Comparison of ENCODE assay signal across 12 cellular contexts in genomic region chr2:134736167-134736885, GRCh38. TPM values are rescaled to one million over a fixed set of nuclear protein-coding genes. Genes with fewer than 3 reads are reported as not detected.
DNase-seq lines count a peak whose midpoint lies in the region; ATAC-seq and TF ChIP-seq lines count a peak whose summit lies in the region.
"Had no signal": no experiment of that assay in that cellular context is flagged by ENCODE, and none has a peak within 500 bp of the region (broad histone marks: within the 10 kb centered on the region; RNA-seq: fewer than 3 reads in every experiment).

No MANE protein-coding gene starts in this region.

- H3K27ac ChIP-seq in esophagus muscularis mucosa (replicated peaks in 1 of 4) (no peak overlapping the region), gastroesophageal sphincter (no peak overlapping the region)
- H3K27ac ChIP-seq: right lobe of liver, stomach had no signal

- H3K36me3 ChIP-seq in esophagus muscularis mucosa (no peaks in the 10 kb centered on the region), gastroesophageal sphincter (no peaks in the 10 kb centered on the region)
- H3K36me3 ChIP-seq: right lobe of liver, stomach had no signal

- H3K36me3 Mint-ChIP-seq in HFFc6 (ENCODE audit: low read depth), result no peaks in the 10 kb centered on the region

- WGBS in esophagus muscularis mucosa, result 80% methylated on average over 3 of the region's 3 CpGs
- 67 to 79% methylated on average over 3 of the region's 3 CpGs for WGBS in gastroesophageal sphincter (ENCODE audit: low coverage in 1 of 2), 2 donors

- no peak overlapping the region for H3K27ac Mint-ChIP-seq in HFFc6

- H3K27me3 ChIP-seq in esophagus muscularis mucosa (peaks cover 0 to 18% (median 0%) of the 10 kb centered on the region in 4 donors), gastroesophageal sphincter (peaks cover 3% of the 10 kb centered on the region)
- H3K27me3 ChIP-seq: right lobe of liver had no signal

- no peaks in the 10 kb centered on the region for H3K4me1 ChIP-seq in esophagus muscularis mucosa
- H3K4me1 ChIP-seq in gastroesophageal sphincter, result no peaks in the 10 kb centered on the region
- H3K4me1 ChIP-seq: right lobe of liver, stomach had no signal

- H3K27me3 Mint-ChIP-seq in HFFc6 (ENCODE audit: insufficient read depth), result peaks cover 12% of the 10 kb centered on the region

- H3K4me3 ChIP-seq in esophagus muscularis mucosa (no peak overlapping the region), gastroesophageal sphincter (no peak overlapping the region)
- H3K4me3 ChIP-seq: right lobe of liver, stomach had no signal

- DNase-seq in HFFc6 (peak; percentile 59), RPMI7951 (ENCODE audit: low read depth) (peak; percentile 90), esophagus muscularis mucosa (ENCODE audit: extremely low spot score) (peak; percentile 26), renal cortical epithelial cell (ENCODE audit: low read depth) (peak; percentile 95), activated gamma-delta T cell (lab: John Stamatoyannopoulos, UW) (no peak)
- DNase-seq: activated CD4-positive, alpha-beta T cell treated with anti-CD3 and anti-CD28 coated beads for 1 hour; NCI-H524; right lobe of liver; stomach had no signal

- no peak overlapping the region for H3K4me3 Mint-ChIP-seq in HFFc6

- TF ChIP-seq POLR2A in esophagus muscularis mucosa (IDR thresholded peaks at IDR 0.05; ENCODE audit: low read depth), result no peak
- TF ChIP-seq POLR2A in gastroesophageal sphincter (IDR thresholded peaks at IDR 0.05), result no peak

- peaks cover 35% of the 10 kb centered on the region for H3K4me1 Mint-ChIP-seq in HFFc6 (ENCODE audit: low read depth)

- no peak for ATAC-seq in HG03432 (IDR thresholded peaks at IDR 0.05; ENCODE audit: unreplicated experiment)
- no peak for ATAC-seq in HG03520 (IDR thresholded peaks at IDR 0.05; ENCODE audit: unreplicated experiment)
- ATAC-seq in gastroesophageal sphincter, result no peak

- TF ChIP-seq EP300 in esophagus muscularis mucosa (IDR thresholded peaks at IDR 0.05) (no peak), gastroesophageal sphincter (IDR thresholded peaks at IDR 0.05) (no peak)

- no peaks in the 10 kb centered on the region for H3K9me3 Mint-ChIP-seq in HFFc6

- no peaks in the 10 kb centered on the region for H3K9me3 ChIP-seq in esophagus muscularis mucosa
- no peaks in the 10 kb centered on the region for H3K9me3 ChIP-seq in gastroesophageal sphincter
- H3K9me3 ChIP-seq: right lobe of liver, stomach had no signal

- intact Hi-C loops in esophagus muscularis mucosa (cut with DNase I), result no loop called here

- TF ChIP-seq CTCF in HFFc6 (IDR thresholded peaks at IDR 0.05) (no peak), esophagus muscularis mucosa (IDR thresholded peaks at IDR 0.05) (no peak), gastroesophageal sphincter (IDR thresholded peaks at IDR 0.05) (no peak)

RNA-seq across cellular contexts. Expression of gene TMEM163, which starts 17.5 kb away (rescaled TPM):
- total RNA-seq in HFFc6 (2021; fragmentation: NEBNext Ultra II Directional; extraction: Animal tissue kit (Norgen Biotek cat#: 25700)), result not detected
- 10.3 and 10.7 TPM in 2 replicates for total RNA-seq in RPMI7951 (2014; rRNA removed; shearing (Covaris generic))
- total RNA-seq in esophagus muscularis mucosa (1 to 10 TPM in 3 of 4 donors, under 1 TPM in 1; 0.42 to 1.3 (median 1.1) TPM), renal cortical epithelial cell (3.6 and 6.7 TPM in 2 replicates), gastroesophageal sphincter (1 to 10 TPM in 1 of 4 donors, under 1 TPM in 3; 0.27 to 2.5 (median 0.60) TPM)
